In the genomic region with DNA sequence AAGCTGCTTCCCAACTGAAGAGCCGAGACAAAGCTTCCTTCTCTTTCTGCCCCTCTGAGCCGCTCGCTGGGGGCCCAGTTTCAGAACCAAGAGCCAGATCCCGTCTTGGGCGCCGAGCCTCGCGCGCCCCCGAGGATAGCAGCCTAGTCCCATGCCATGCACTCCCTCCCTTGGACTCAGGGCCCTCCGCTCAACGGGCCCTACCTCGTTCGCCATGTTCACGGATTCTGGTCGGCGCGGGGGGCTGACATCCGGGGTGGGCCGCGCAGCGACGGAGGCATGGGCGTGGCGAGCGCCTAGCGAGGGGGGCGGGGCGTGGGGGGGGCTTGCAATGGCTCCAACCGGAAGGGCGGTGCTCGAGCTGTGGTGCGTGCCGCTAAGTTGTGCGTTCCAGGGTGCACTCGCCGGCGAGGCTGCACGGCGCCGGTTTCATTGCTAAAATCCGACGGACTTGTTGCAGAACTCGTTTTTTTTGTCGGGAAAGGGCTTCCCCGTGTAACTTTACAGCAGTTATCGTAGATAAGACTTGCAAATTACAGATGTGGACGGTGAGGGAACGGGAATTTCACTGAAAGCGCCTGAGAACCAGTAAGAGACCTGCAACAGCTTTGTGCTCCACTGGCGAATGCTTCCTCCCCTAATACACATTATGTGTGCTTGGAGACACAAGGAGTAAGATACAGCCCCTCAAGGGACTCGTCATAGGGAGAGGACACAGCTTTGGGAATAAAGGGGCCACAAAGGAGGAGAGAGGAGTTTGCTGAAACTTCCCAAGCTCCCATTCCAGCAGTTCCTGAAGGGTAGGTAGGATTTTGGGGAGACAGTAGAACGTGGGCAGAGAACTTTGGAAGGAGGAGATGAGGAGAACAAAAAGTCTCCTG, we compare ENCODE assay signal across 8 cellular contexts. TPM values are rescaled to one million over a fixed set of nuclear protein-coding genes. Genes with fewer than 3 reads are reported as not detected.
DNase-seq lines count a peak whose midpoint lies in the region; ATAC-seq and TF ChIP-seq lines count a peak whose summit lies in the region.

A gene (minus strand): TSS at position 304 of the 881 bp plus-strand sequence. CDS start 88 bp downstream, at position 216.

- H3K4me3 ChIP-seq in HUES48 (ENCODE audit: low read depth, low read length) (peak within 1 kb of the TSS; percentile 98), OCI-LY1 (ENCODE audit: low read depth, low read length, poor library complexity, severe bottlenecking) (peak within 1 kb of the TSS; percentile 92), epithelial cell of esophagus (ENCODE audit: low read length) (peak within 1 kb of the TSS; percentile 97), mononuclear cell (ENCODE audit: low read length) (peak within 1 kb of the TSS; percentile 94)

- no peaks in the 10 kb centered on the region for H3K27me3 Mint-ChIP-seq in Calu3 (ENCODE audit: unreplicated experiment)

- no peaks in the 10 kb centered on the region for H3K9me3 Mint-ChIP-seq in Calu3 (ENCODE audit: low read depth, unreplicated experiment)

- H3K9me2 ChIP-seq in OCI-LY1 (ENCODE audit: low read depth, low read length) = no peaks in the 10 kb centered on the region

- H3K4me2 ChIP-seq in OCI-LY1 (ENCODE audit: low read length) = peak within 1 kb of the TSS; percentile 100

- H3K79me2 ChIP-seq in OCI-LY1 (ENCODE audit: insufficient read depth, low read length) = peaks cover 17% of the 10 kb centered on the region

- TF ChIP-seq CTCF in Calu3 (IDR thresholded peaks at IDR 0.05; ENCODE audit: unreplicated experiment) (no peak), OCI-LY1 (IDR thresholded peaks at IDR 0.05; ENCODE audit: low read length) (no peak), epithelial cell of esophagus (IDR thresholded peaks at IDR 0.05; ENCODE audit: insufficient read depth, low read depth, low read length, missing control alignments) (no peak)

- DNase-seq in Calu3 (peak; percentile 73), activated T-cell treated with anti-CD3 and anti-CD28 coated beads for 24 hours (ENCODE audit: low read depth) (peak; percentile 85), epithelial cell of esophagus (ENCODE audit: low read depth) (peak; percentile 84)
- DNase-seq in stimulated activated CD8-positive, alpha-beta memory T cell treated with anti-CD3 and anti-CD28 coated beads, Interleukin-2, amount 100 ng/mL, for 48 hours (ENCODE audit: low read depth in 2 of 2) = peak; percentile 87 to 88

- H3K4me3 Mint-ChIP-seq in Calu3 (ENCODE audit: low read depth, unreplicated experiment) = peak within 1 kb of the TSS; percentile 98

- H3K4me1 ChIP-seq in HUES48 (ENCODE audit: control insufficient read depth, insufficient read depth, low read length) (peaks cover 18% of the 10 kb centered on the region), OCI-LY1 (ENCODE audit: insufficient read depth, low read length, severe bottlenecking) (peaks cover 29% of the 10 kb centered on the region), mononuclear cell (ENCODE audit: insufficient read depth, low read length) (peaks cover 31% of the 10 kb centered on the region)

- H3F3A ChIP-seq in OCI-LY1 (ENCODE audit: insufficient read depth, low read length) = 0 out of 2 replicates have a peak, but pooled peaks cover 2% of the 10 kb centered on the region

- ATAC-seq in GM21423 (IDR thresholded peaks at IDR 0.05; ENCODE audit: unreplicated experiment) = peak; percentile 91

- BruUV-seq in Calu3 (replicated peaks; lab: Mats Ljungman, UMichigan) = TSS peak; percentile 93

- intact Hi-C loops in Calu3 (cut with micrococcal nuclease; ENCODE audit: unreplicated experiment) = no loop called here

- no peaks in the 10 kb centered on the region for H4K20me1 ChIP-seq in OCI-LY1 (ENCODE audit: insufficient read depth, low read length)

- H3K9ac ChIP-seq in HUES48 (ENCODE audit: low read depth, low read length) = peak within 1 kb of the TSS; percentile 97
- peak within 1 kb of the TSS; percentile 94 for H3K9ac ChIP-seq in OCI-LY1 (ENCODE audit: low read length)

- peaks cover 46% of the 10 kb centered on the region for H3K36me3 Mint-ChIP-seq in Calu3 (ENCODE audit: insufficient read depth, unreplicated experiment)

- H3K27ac ChIP-seq in HUES48 (ENCODE audit: low read depth, low read length) (peak within 1 kb of the TSS; percentile 90), OCI-LY1 (ENCODE audit: low read depth, low read length, poor library complexity, severe bottlenecking) (peak within 1 kb of the TSS; percentile 45)

- H3K27me3 ChIP-seq in HUES48 (ENCODE audit: control insufficient read depth, insufficient read depth, low read length) (no peaks in the 10 kb centered on the region), OCI-LY1 (ENCODE audit: insufficient read depth, low read length) (no peaks in the 10 kb centered on the region), mononuclear cell (ENCODE audit: insufficient read depth, low read length) (no peaks in the 10 kb centered on the region)

- CTCF ChIA-PET in Calu3 (lab: Charles Lee) = interaction anchor here (1.0 to 1.8 kb wide), 3 partner anchors 94 to 375 kb away, joined by 6 to 7 read pairs (median 6); a partner anchor contains a TSS

- H3K27ac Mint-ChIP-seq in Calu3 (ENCODE audit: unreplicated experiment) = peak within 1 kb of the TSS; percentile 84

- H3K36me3 ChIP-seq in HUES48 (ENCODE audit: control insufficient read depth, insufficient read depth, low read length) = peaks cover 25% of the 10 kb centered on the region
- H3K36me3 ChIP-seq in OCI-LY1 (ENCODE audit: insufficient read depth, low read length) = peaks cover 18% of the 10 kb centered on the region

- H3K9me3 ChIP-seq in HUES48 (ENCODE audit: control insufficient read depth, insufficient read depth, low read length) = no peaks in the 10 kb centered on the region
- no peaks in the 10 kb centered on the region for H3K9me3 ChIP-seq in OCI-LY1 (ENCODE audit: low read length)
- no peaks in the 10 kb centered on the region for H3K9me3 ChIP-seq in mononuclear cell (ENCODE audit: low read depth, low read length)

- peaks cover 21% of the 10 kb centered on the region for H3K4me1 Mint-ChIP-seq in Calu3 (ENCODE audit: low read depth, unreplicated experiment)

- H2AFZ ChIP-seq in OCI-LY1 (ENCODE audit: low read length) = peak within 1 kb of the TSS; percentile 100; the same call in 1 of the 2 replicates

RNA-seq across cellular contexts. Expression of the gene that starts here (rescaled TPM):
- total RNA-seq in Calu3 (2022) = 88.8 and 95.7 TPM in 2 replicates
- 45.9 TPM for total RNA-seq in mononuclear cell

Comparison
In these comparisons a context has a peak if more than half of its experiments do, and no peak if none do; other contexts are left out.
1. Peak in every context shown above with its lines: DNase-seq, ATAC-seq, H3K4me3 ChIP-seq and H3K27ac ChIP-seq.